ENCODE assay signal across 35 cellular contexts in the genomic region with DNA sequence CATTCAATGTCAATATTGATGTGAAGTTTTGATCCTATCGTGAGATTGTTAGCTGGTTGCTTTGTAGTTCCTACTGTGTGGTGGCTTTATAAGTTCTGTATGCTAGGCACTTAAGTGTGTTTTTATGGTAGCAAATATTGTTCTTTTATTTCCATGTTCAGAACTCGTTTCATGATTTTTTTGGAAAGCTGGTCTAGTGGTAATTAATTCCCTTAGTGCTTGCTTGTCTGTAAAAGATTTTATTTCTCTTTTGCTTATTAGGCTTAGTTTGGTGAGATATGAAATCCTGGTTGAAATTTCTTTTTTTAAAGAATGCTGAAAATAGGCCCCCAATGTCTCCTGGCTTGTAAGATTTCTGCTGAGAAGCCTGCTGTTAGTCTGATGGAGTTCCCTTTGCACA.
"Had no signal": no experiment of that assay in that cellular context is flagged by ENCODE, and none has a peak within 500 bp of the region (broad histone marks: within the 10 kb centered on the region; RNA-seq: fewer than 3 reads in every experiment).

No MANE protein-coding gene starts in this region.

- H3K36me3 ChIP-seq: MG63 had no signal

- H3K4me3 ChIP-seq: MG63 had no signal

- DNase-seq: Karpas-422, Kasumi-1, MG63, MM.1S, MV-4-11, NCI-H1048, NCI-H1092, NCI-H1092 treated with DMSO at 0.1 percent for 48 hours, NCI-H1105, NCI-H1105 treated with DMSO at 0.1 percent for 48 hours, NCI-H1417, NCI-H1417 treated with DMSO at 0.1 percent for 48 hours, NCI-H1436, NCI-H1436 treated with DMSO at 0.1 percent for 48 hours, NCI-H146, NCI-H1694, NCI-H1694 treated with DMSO at 0.1 percent for 48 hours, NCI-H187, NCI-H187 treated with DMSO at 0.1 percent for 48 hours, NCI-H1930, NCI-H2029, NCI-H2029 treated with DMSO at 0.1 percent for 48 hours, NCI-H2081, NCI-H2081 treated with DMSO at 0.1 percent for 48 hours, NCI-H2107, NCI-H2171, NCI-H2171 treated with DMSO at 0.1 percent for 48 hours, NCI-H2227 treated with DMSO at 0.1 percent for 48 hours, NCI-H226, NCI-H345, NCI-H446, NCI-H446 treated with DMSO at 0.1 percent for 48 hours, NCI-H510A, NCI-H510A treated with DMSO at 0.1 percent for 48 hours, NCI-H524 had no signal
